Comparison of ENCODE assay signal across 8 cellular contexts in genomic region chr1:11692899-11693590, GRCh38. TPM values are rescaled to one million over a fixed set of nuclear protein-coding genes. Genes with fewer than 3 reads are reported as not detected.
DNase-seq lines count a peak whose midpoint lies in the region; ATAC-seq, FAIRE-seq and TF ChIP-seq lines count a peak whose summit lies in the region.

No MANE protein-coding gene starts in this region.

- no peaks in the 10 kb centered on the region for H3K9me3 ChIP-seq in adrenal gland (replicated peaks in 1 of 3)
- H3K9me3 ChIP-seq in aorta (ENCODE audit: control insufficient read depth, low read length), result no peaks in the 10 kb centered on the region

- DNase-seq in GM04503 (ENCODE audit: low read depth), result peak; percentile 50
- peak; percentile 89 for DNase-seq in RCC 7860 (ENCODE audit: low spot score)
- DNase-seq in adrenal gland, result peak; percentile 50 to 79 (median 79)
- DNase-seq in medulla oblongata (ENCODE audit: extremely low spot score), result peak; percentile 46
- peak in 1 of 2 donors; percentile 70 for DNase-seq in aorta
- DNase-seq in NCI-H1048 (lab: John Stamatoyannopoulos, UW), result no peak
- DNase-seq in occipital lobe (lab: John Stamatoyannopoulos, UW), result no peak

- H3K4me1 ChIP-seq in adrenal gland (replicated peaks in 1 of 2), result peaks cover 0 to 13% of the 10 kb centered on the region in 2 donors
- H3K4me1 ChIP-seq in aorta (ENCODE audit: control insufficient read depth in 1 of 2, insufficient read depth in 2 of 2, low read length in 2 of 2), result no peaks in the 10 kb centered on the region

- H3K27me3 ChIP-seq in adrenal gland (peaks cover 43% of the 10 kb centered on the region), aorta (ENCODE audit: control insufficient read depth in 1 of 2, insufficient read depth in 2 of 2, low read length in 1 of 2) (no peaks in the 10 kb centered on the region)

- H3K27ac ChIP-seq in adrenal gland (no peak overlapping the region), aorta (ENCODE audit: low read depth in 1 of 2, low read length in 2 of 2) (no peak overlapping the region)

- TF ChIP-seq CTCF in adrenal gland (IDR thresholded peaks at IDR 0.05), result no peak

- H3K4me3 ChIP-seq in adrenal gland (no peak overlapping the region), aorta (ENCODE audit: low read length in 2 of 2) (no peak overlapping the region)

- H3K36me3 ChIP-seq in adrenal gland (replicated peaks in 1 of 2) (no peaks in the 10 kb centered on the region), aorta (ENCODE audit: control insufficient read depth in 1 of 2, insufficient read depth in 2 of 2, low read length in 1 of 2) (no peaks in the 10 kb centered on the region)

- FAIRE-seq in RCC 7860 (lab: Jason Lieb, UNC), result peak; percentile 84

- WGBS in adrenal gland, 4 donors, result 14 to 27% (median 19%) methylated on average over 6 to 7 of the region's 7 CpGs
- 11 to 12% methylated on average over 7 of the region's 7 CpGs for WGBS in aorta, 2 donors

- intact Hi-C loops in adrenal gland (cut with DNase I), result no loop called here
- intact Hi-C loops in aorta (cut with DNase I), result no loop called here

- ATAC-seq in aorta (ENCODE audit: low FRiP score), result peak; percentile 37
- ATAC-seq in GM21360 (IDR thresholded peaks at IDR 0.05; ENCODE audit: unreplicated experiment), result no peak

- no peak for TF ChIP-seq POLR2A in adrenal gland (IDR thresholded peaks at IDR 0.05)

RNA-seq across cellular contexts. Expression of gene DRAXIN, which starts 1.5 kb away (rescaled TPM):
- under 1 TPM in 2 of 8 donors, not detected in 6; under 0.01 to 0.07 TPM for total RNA-seq in adrenal gland
- under 1 TPM in 2 of 3 donors, not detected in 1; under 0.01 to 0.08 TPM for polyA plus RNA-seq in adrenal gland
- under 1 TPM in 1 of 2 donors, not detected in 1; 0.21 TPM for total RNA-seq in aorta
- under 1 TPM in 1 of 2 donors, not detected in 1; 0.03 TPM for polyA plus RNA-seq in aorta
- 107 TPM for total RNA-seq in occipital lobe

RNA-seq across cellular contexts. Expression of gene MAD2L2, which starts 12.1 kb away (rescaled TPM):
- total RNA-seq in adrenal gland (10 to 100 TPM; 22.7 to 71.2 (median 31.5) TPM), aorta (10 to 100 TPM; 23.4 to 24.1 TPM), occipital lobe (43.4 TPM)
- polyA plus RNA-seq in adrenal gland (10 to 100 TPM; 15.6 to 29.7 (median 19.5) TPM), aorta (10 to 100 TPM; 25.2 to 41.8 TPM)

RNA-seq across cellular contexts. Expression of gene FBXO6, which starts 29.0 kb away (rescaled TPM):
- total RNA-seq in adrenal gland (10 to 100 TPM in 7 of 8 donors, 1 to 10 TPM in 1; 8.2 to 26.4 (median 16.3) TPM), aorta (1 to 10 TPM; 4.1 to 7.5 TPM), occipital lobe (7.6 TPM)
- polyA plus RNA-seq in adrenal gland (10 to 100 TPM in 2 of 3 donors, 1 to 10 TPM in 1; 6.8 to 18.3 (median 12.4) TPM), aorta (10 to 100 TPM; 11.4 to 12.1 TPM)

RNA-seq across cellular contexts. Expression of gene FBXO44, which starts 38.4 kb away (rescaled TPM):
- total RNA-seq in adrenal gland (10 to 100 TPM; 16.3 to 50.1 (median 38.1) TPM), aorta (10 to 100 TPM; 10.4 to 29.0 TPM), occipital lobe (30.3 TPM)
- polyA plus RNA-seq in adrenal gland (100 to 1,000 TPM in 1 of 3 donors, 10 to 100 TPM in 1, 1 to 10 TPM in 1; 6.3 to 121 (median 53.0) TPM), aorta (10 to 100 TPM; 13.1 to 40.6 TPM)

RNA-seq across cellular contexts. Expression of gene FBXO2, which starts 38.8 kb away (rescaled TPM):
- total RNA-seq in adrenal gland (10 to 100 TPM in 7 of 8 donors, 1 to 10 TPM in 1; 9.5 to 59.3 (median 30.2) TPM), aorta (1 to 10 TPM; 1.7 to 9.8 TPM), occipital lobe (2.7 TPM)
- polyA plus RNA-seq in adrenal gland (10 to 100 TPM in 2 of 3 donors, 1 to 10 TPM in 1; 6.3 to 86.6 (median 71.4) TPM), aorta (1 to 10 TPM in 1 of 2 donors, under 1 TPM in 1; 0.87 to 7.3 TPM)

Comparison
In these comparisons a context has a peak if more than half of its experiments do, and no peak if none do; other contexts are left out.
1. DNase-seq: peak in GM04503 (single experiment), RCC 7860 (single experiment), adrenal gland (7 of 7) and medulla oblongata (single experiment); none in NCI-H1048 (single experiment) and occipital lobe (single experiment).
2. RNA of gene DRAXIN, which starts 1.5 kb away (total RNA-seq): 107 TPM in occipital lobe (single experiment); 0.21 TPM in aorta and under 0.01 to 0.07 TPM in adrenal gland; every median in the first group is over 10 times any median in the second.